In the genomic region with DNA sequence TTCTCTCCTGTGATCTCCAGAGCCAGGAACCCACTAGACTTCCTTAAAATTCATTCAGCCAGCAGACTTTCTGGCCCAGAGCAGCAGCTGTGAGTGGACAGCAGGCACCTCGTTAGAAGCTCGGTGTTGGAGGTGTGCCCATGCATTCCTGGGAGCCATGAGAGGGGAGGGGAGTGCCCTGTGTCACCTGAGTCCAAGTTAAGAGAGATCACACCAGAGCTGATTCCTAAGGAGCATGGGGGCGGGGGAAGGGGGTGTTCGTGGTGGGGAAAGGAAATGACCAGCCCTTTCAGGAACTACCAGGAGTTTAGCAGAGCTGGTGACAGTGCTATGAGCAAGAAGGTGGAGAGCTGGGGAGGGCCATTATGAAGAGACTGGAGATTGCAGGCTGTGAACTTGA, we compare ENCODE assay signal across 11 cellular contexts. TPM values are rescaled to one million over a fixed set of nuclear protein-coding genes. Genes with fewer than 3 reads are reported as not detected.
DNase-seq lines count a peak whose midpoint lies in the region; ATAC-seq, FAIRE-seq and TF ChIP-seq lines count a peak whose summit lies in the region.
"Had no signal": no experiment of that assay in that cellular context is flagged by ENCODE, and none has a peak within 500 bp of the region (broad histone marks: within the 10 kb centered on the region; RNA-seq: fewer than 3 reads in every experiment).

No MANE protein-coding gene starts in this region.

- TF ChIP-seq CTCF in GM23338 (conservative IDR thresholded peaks at IDR 0.05; ENCODE audit: low read depth in 2 of 2) (no peak), GM10266 (IDR thresholded peaks at IDR 0.05; ENCODE audit: control insufficient read depth, insufficient read depth, low read depth, missing control alignments) (no peak), A673 (conservative IDR thresholded peaks at IDR 0.05; ENCODE audit: low read depth, low read length) (no peak)

- H3K4me3 ChIP-seq in GM23338 (no peak overlapping the region), A673 (ENCODE audit: low read depth, low read length, poor library complexity, severe bottlenecking) (no peak overlapping the region)

- H3K9me3 Mint-ChIP-seq in GM23338 = no peaks in the 10 kb centered on the region
- no peaks in the 10 kb centered on the region for H3K9me3 Mint-ChIP-seq in stimulated activated effector memory CD8-positive, alpha-beta T cell treated with anti-CD3 and anti-CD28 coated beads, Interleukin-12 subunit alpha, Interleukin-12 subunit beta, amount 100 ng/mL, for 72 hours

- intact Hi-C loops in A673 (cut with micrococcal nuclease; ENCODE audit: unreplicated experiment) = no loop called here

- H3K27ac Mint-ChIP-seq in GM23338 = peak overlapping the region; percentile 51
- H3K27ac Mint-ChIP-seq in stimulated activated effector memory CD8-positive, alpha-beta T cell treated with anti-CD3 and anti-CD28 coated beads, Interleukin-12 subunit alpha, Interleukin-12 subunit beta, amount 100 ng/mL, for 72 hours = peak overlapping the region; percentile 30
- H3K27ac Mint-ChIP-seq: activated CD8-positive, alpha-beta T cell treated with anti-CD3 and anti-CD28 coated beads, Interleukin-2, amount 10 ng/mL, durations not matched to agents 7 days and 5 days; activated naive CD8-positive, alpha-beta T cell had no signal

- peak; percentile 52 for DNase-seq in GM23338 (ENCODE audit: low spot score)
- peak; percentile 9 for DNase-seq in RCC 7860 (ENCODE audit: low spot score)
- DNase-seq in hepatic stellate cell (ENCODE audit: low spot score) = peak; percentile 19
- no peak for DNase-seq in stimulated activated effector memory CD8-positive, alpha-beta T cell treated with anti-CD3 and anti-CD28 coated beads, Interleukin-12 subunit alpha, Interleukin-12 subunit beta, amount 100 ng/mL, for 72 hours (ENCODE audit: low spot score in 2 of 2)
- no peak for DNase-seq in germinal center (ENCODE audit: low spot score)
- no peak for DNase-seq in GM10266 (ENCODE audit: extremely low spot score)
- DNase-seq in A673 (ENCODE audit: low spot score) = no peak
- DNase-seq: activated CD8-positive, alpha-beta T cell treated with anti-CD3 and anti-CD28 coated beads, Interleukin-2, amount 10 ng/mL, durations not matched to agents 7 days and 5 days had no signal

- H3K9me3 ChIP-seq in A673 (ENCODE audit: low read depth, low read length, poor library complexity, severe bottlenecking) = no peaks in the 10 kb centered on the region

- CTCF ChIA-PET in A673 (lab: Charles Lee) = interaction anchor here (0.7 kb wide), 1 partner anchor 68 kb away, joined by 4 read pairs; no protein-coding TSS in a partner anchor

- H3K27me3 Mint-ChIP-seq in GM23338 (ENCODE audit: insufficient read depth, low read depth, poor library complexity) = peaks cover 5% of the 10 kb centered on the region
- H3K27me3 Mint-ChIP-seq: activated naive CD8-positive, alpha-beta T cell had no signal

- no peak overlapping the region for H3K4me3 Mint-ChIP-seq in GM23338
- no peak overlapping the region for H3K4me3 Mint-ChIP-seq in stimulated activated effector memory CD8-positive, alpha-beta T cell treated with anti-CD3 and anti-CD28 coated beads, Interleukin-12 subunit alpha, Interleukin-12 subunit beta, amount 100 ng/mL, for 72 hours
- H3K4me3 Mint-ChIP-seq: activated CD8-positive, alpha-beta T cell treated with anti-CD3 and anti-CD28 coated beads, Interleukin-2, amount 10 ng/mL, durations not matched to agents 7 days and 5 days; activated naive CD8-positive, alpha-beta T cell; neural crest cell had no signal

- H2AFZ ChIP-seq in GM23338 = no peak overlapping the region

- peaks cover 17% of the 10 kb centered on the region; the same call in 2 of the 3 replicates for H3K4me1 Mint-ChIP-seq in GM23338
- H3K4me1 Mint-ChIP-seq in stimulated activated effector memory CD8-positive, alpha-beta T cell treated with anti-CD3 and anti-CD28 coated beads, Interleukin-12 subunit alpha, Interleukin-12 subunit beta, amount 100 ng/mL, for 72 hours = no peaks in the 10 kb centered on the region

- H3K4me2 ChIP-seq in GM23338 = no peak overlapping the region

- no peak for FAIRE-seq in RCC 7860 (lab: Jason Lieb, UNC)

- BruUV-seq in A673 (replicated peaks; lab: Mats Ljungman, UMichigan) = no TSS peak

- H3K4me1 ChIP-seq in GM23338 (ENCODE audit: insufficient read depth) (no peaks in the 10 kb centered on the region; the same call in none of the 2 replicates), A673 (ENCODE audit: insufficient read depth, low read length, poor library complexity, severe bottlenecking) (no peaks in the 10 kb centered on the region)

- H3K36me3 Mint-ChIP-seq in GM23338 (ENCODE audit: low read depth) = no peaks in the 10 kb centered on the region
- peaks cover 7% of the 10 kb centered on the region for H3K36me3 Mint-ChIP-seq in stimulated activated effector memory CD8-positive, alpha-beta T cell treated with anti-CD3 and anti-CD28 coated beads, Interleukin-12 subunit alpha, Interleukin-12 subunit beta, amount 100 ng/mL, for 72 hours

- H4K20me1 ChIP-seq in GM23338 (replicated peaks; ENCODE audit: insufficient read depth) = no peaks in the 10 kb centered on the region; the same call in 1 of the 2 replicates

- ATAC-seq in GM23338 = peak; percentile 67
- ATAC-seq in stimulated activated effector memory CD8-positive, alpha-beta T cell treated with anti-CD3 and anti-CD28 coated beads, Interleukin-12 subunit alpha, Interleukin-12 subunit beta, amount 100 ng/mL, for 72 hours = no peak
- ATAC-seq: activated CD8-positive, alpha-beta T cell treated with anti-CD3 and anti-CD28 coated beads, Interleukin-2, amount 10 ng/mL, durations not matched to agents 7 days and 5 days had no signal

- H3F3A ChIP-seq in GM23338 (replicated peaks; ENCODE audit: low read depth) = no peaks in the 10 kb centered on the region

- H3K36me3 ChIP-seq in GM23338 (ENCODE audit: insufficient read depth) (no peaks in the 10 kb centered on the region), A673 (ENCODE audit: insufficient read depth, low read length, poor library complexity, severe bottlenecking) (no peaks in the 10 kb centered on the region)

- H3K9me2 ChIP-seq in GM23338 (ENCODE audit: insufficient read depth) = no peaks in the 10 kb centered on the region

- H3K79me2 ChIP-seq in GM23338 (replicated peaks; ENCODE audit: insufficient read depth) = no peaks in the 10 kb centered on the region

- no peak overlapping the region; the same call in 1 of the 2 replicates for H3K27ac ChIP-seq in GM23338 (ENCODE audit: low read depth)
- H3K27ac ChIP-seq in A673 (ENCODE audit: low read depth, low read length, poor library complexity, severe bottlenecking) = no peak overlapping the region

- POLR2A ChIA-PET in A673 (lab: Charles Lee; ENCODE audit: low non-redundant PET) = no interaction called here

- H3K27me3 ChIP-seq in GM23338 (ENCODE audit: insufficient read depth) (no peaks in the 10 kb centered on the region), A673 (replicated peaks; ENCODE audit: insufficient read depth, low read depth, low read length, poor library complexity) (no peaks in the 10 kb centered on the region)

TF ChIP-seq in GM23338, 12 proteins besides CTCF, POLR2A, EP300 and RAD21 (continues in another document):
- TF ChIP-seq JUNB (IDR thresholded peaks at IDR 0.05; ENCODE audit: unreplicated experiment) = no peak
- no peak for TF ChIP-seq NANOG (IDR thresholded peaks at IDR 0.05; ENCODE audit: borderline replicate concordance)

RNA-seq across cellular contexts. Expression of gene GFRA4, which starts 46.9 kb away (rescaled TPM):
- not detected in 2 replicates for total RNA-seq in GM23338 (2014; rRNA removed; shearing (Covaris generic))
- 0.30 TPM in 1 of 2 replicates, not detected in the other for polyA plus RNA-seq in GM23338 (2016; fragmentation: Nextera tagmentation; extraction: Ambion mirVana)
- not detected in 2 replicates for total RNA-seq in A673 (2021)
- total RNA-seq: activated CD8-positive, alpha-beta T cell treated with anti-CD3 and anti-CD28 coated beads, Interleukin-2, amount 10 ng/mL, durations not matched to agents 7 days and 5 days; neural crest cell; T-helper 2 cell treated with Interferon-gamma antibody and Interleukin-4, amounts not matched to agents 100 ng/mL and 5 ng/mL, for 36 hours had no signal

Comparison
In these comparisons a context has a peak if more than half of its experiments do, and no peak if none do; other contexts are left out.
1. DNase-seq: peak in GM23338 (single experiment), RCC 7860 (single experiment) and hepatic stellate cell (single experiment); none in stimulated activated effector memory CD8-positive, alpha-beta T cell treated with anti-CD3 and anti-CD28 coated beads, Interleukin-12 subunit alpha, Interleukin-12 subunit beta, amount 100 ng/mL, for 72 hours (0 of 2), germinal center (single experiment), GM10266 (single experiment) and A673 (single experiment).